Comparison of ENCODE assay signal across 26 cellular contexts in the genomic region with DNA sequence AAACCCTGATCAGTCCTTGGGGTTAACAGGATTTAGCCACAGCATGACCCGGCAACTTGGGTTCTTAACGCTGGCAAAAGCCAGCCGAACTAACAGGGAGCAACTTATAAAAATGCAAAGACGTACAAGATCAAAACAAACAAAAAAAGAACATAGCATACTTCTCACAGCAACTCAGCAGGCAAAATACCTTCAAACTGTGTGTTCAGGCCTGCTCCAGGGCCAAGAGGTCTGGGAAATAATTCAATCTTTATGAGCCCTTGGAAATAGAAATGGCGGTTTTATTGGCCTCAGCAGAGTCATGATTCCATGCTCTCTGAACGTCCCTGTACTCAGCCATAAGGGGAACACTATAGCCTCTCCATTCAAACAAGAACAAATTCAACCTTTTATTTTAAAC.
DNase-seq lines count a peak whose midpoint lies in the region; ATAC-seq and TF ChIP-seq lines count a peak whose summit lies in the region.
"Had no signal": no experiment of that assay in that cellular context is flagged by ENCODE, and none has a peak within 500 bp of the region (broad histone marks: within the 10 kb centered on the region; RNA-seq: fewer than 3 reads in every experiment).

No MANE protein-coding gene starts in this region.

- no peak overlapping the region for H3K18ac ChIP-seq in mesenchymal stem cell (ENCODE audit: low read depth in 1 of 2, low read length in 2 of 2)

- H3K9ac ChIP-seq in mesenchymal stem cell (ENCODE audit: low read length): no peak overlapping the region

- DNase-seq in cardiac muscle cell (ENCODE audit: low read depth in 1 of 2, low spot score in 1 of 2): no peak
- no peak for DNase-seq in right atrium auricular region (ENCODE audit: low spot score)
- peak; percentile 74 for DNase-seq in choroid plexus epithelial cell (ENCODE audit: low read depth)
- DNase-seq in mesenchymal stem cell: peak; percentile 39
- no peak for DNase-seq in uterus
- no peak for DNase-seq in gastrocnemius medialis
- no peak for DNase-seq in COLO668 (lab: John Stamatoyannopoulos, UW; ENCODE audit: unreplicated experiment)
- DNase-seq: activated CD4-positive, CD25-positive, alpha-beta regulatory T cell treated with anti-CD3 and anti-CD28 coated beads, Interleukin-2, amount 50 U/mL, for 72 hours; activated CD8-positive, alpha-beta memory T cell treated with anti-CD3 and anti-CD28 coated beads for 24 hours; activated naive CD4-positive, alpha-beta T cell treated with anti-CD3 and anti-CD28 coated beads for 36 hours; activated T-cell treated with anti-CD3 and anti-CD28 coated beads, Interleukin-2, amount 50 U/mL, for 72 hours; amniotic stem cell; caudate nucleus; GOT3; heart left ventricle; left ventricle myocardium inferior; MG63; NCI-H1436 treated with DMSO at 0.1 percent for 48 hours; NCI-H2171; NCI-H526; nucleus accumbens; retina; stimulated activated CD4-positive, alpha-beta T cell treated with anti-CD3 and anti-CD28 coated beads, Interleukin-15, amount 100 ng/mL, for 24 hours; stimulated activated CD8-positive, alpha-beta memory T cell treated with anti-CD3 and anti-CD28 coated beads, Interleukin-4, amount 100 ng/mL, for 48 hours; T1000 had no signal

- H3K4me2 ChIP-seq in mesenchymal stem cell (ENCODE audit: low read length, poor library complexity, severe bottlenecking): no peak overlapping the region

- TF ChIP-seq CTCF in cardiac muscle cell (IDR thresholded peaks at IDR 0.05; ENCODE audit: low read depth, low read length) (no peak), right atrium auricular region (IDR thresholded peaks at IDR 0.05) (no peak), choroid plexus epithelial cell (conservative IDR thresholded peaks at IDR 0.05; ENCODE audit: low read depth, low read length) (no peak), uterus (IDR thresholded peaks at IDR 0.05) (no peak), gastrocnemius medialis (IDR thresholded peaks at IDR 0.05 in 4 of 5, conservative IDR thresholded peaks at IDR 0.05 in 1 of 5) (no peak)

- no peak overlapping the region for H4K91ac ChIP-seq in mesenchymal stem cell (ENCODE audit: low read length)

- no peak overlapping the region for H2BK12ac ChIP-seq in mesenchymal stem cell (ENCODE audit: low read length in 2 of 2)

- peak overlapping the region; percentile 36 for H3K27ac ChIP-seq in cardiac muscle cell
- no peak overlapping the region for H3K27ac ChIP-seq in right atrium auricular region
- H3K27ac ChIP-seq in mesenchymal stem cell (ENCODE audit: low read length, poor library complexity, severe bottlenecking): no peak overlapping the region
- H3K27ac ChIP-seq in uterus: peak overlapping the region; percentile 15 to 33
- no peak overlapping the region for H3K27ac ChIP-seq in gastrocnemius medialis
- H3K27ac ChIP-seq: heart left ventricle, left ventricle myocardium inferior had no signal

- intact Hi-C loops in uterus (cut with DNase I; ENCODE audit: low total_unique reads) (no loop called here), gastrocnemius medialis (cut with DNase I; ENCODE audit: low total_unique reads) (no loop called here)

- H2BK5ac ChIP-seq in mesenchymal stem cell (ENCODE audit: low read depth, low read length, poor library complexity, severe bottlenecking): no peak overlapping the region

- H2BK120ac ChIP-seq in mesenchymal stem cell (ENCODE audit: low read depth, low read length): no peak overlapping the region

- H3K79me1 ChIP-seq in mesenchymal stem cell (replicated peaks; ENCODE audit: low read length, poor library complexity, severe bottlenecking): peaks cover 8% of the 10 kb centered on the region

- H4K8ac ChIP-seq in mesenchymal stem cell (ENCODE audit: low read length): no peak overlapping the region

- H3K36me3 ChIP-seq in cardiac muscle cell (peaks cover 12% of the 10 kb centered on the region), right atrium auricular region (peaks cover 8% of the 10 kb centered on the region), mesenchymal stem cell (ENCODE audit: control insufficient read depth in 1 of 2, insufficient read depth in 2 of 2, low read depth in 1 of 2, low read length in 2 of 2) (peaks cover 4 to 85% of the 10 kb centered on the region in 2 experiments), uterus (no peaks in the 10 kb centered on the region), gastrocnemius medialis (peaks cover 0 to 31% of the 10 kb centered on the region in 2 donors)

- peaks cover 7% of the 10 kb centered on the region for H3K4me1 ChIP-seq in cardiac muscle cell (ENCODE audit: low read depth)
- no peaks in the 10 kb centered on the region for H3K4me1 ChIP-seq in right atrium auricular region
- H3K4me1 ChIP-seq in mesenchymal stem cell (ENCODE audit: control insufficient read depth, insufficient read depth, low read depth, low read length): no peaks in the 10 kb centered on the region
- peaks cover 0 to 4% of the 10 kb centered on the region in 2 donors for H3K4me1 ChIP-seq in uterus
- H3K4me1 ChIP-seq in gastrocnemius medialis: no peaks in the 10 kb centered on the region
- H3K4me1 ChIP-seq: left ventricle myocardium inferior had no signal

- 34% methylated on average over 6 of the region's 6 CpGs for WGBS in mesenchymal stem cell

- H2AFZ ChIP-seq in mesenchymal stem cell (ENCODE audit: low read depth, low read length): no peak overlapping the region

- in situ Hi-C loops in gastrocnemius medialis (cut with MboI; ENCODE audit: low sequenced_read_pairs in 4 of 4): no loop called here

- H2AK5ac ChIP-seq in mesenchymal stem cell (ENCODE audit: low read length, severe bottlenecking): no peak overlapping the region

- no peak overlapping the region for H3K4ac ChIP-seq in mesenchymal stem cell (ENCODE audit: low read depth in 1 of 2, low read length in 2 of 2)

- H2BK15ac ChIP-seq in mesenchymal stem cell (ENCODE audit: low read depth, poor library complexity, severe bottlenecking): no peak overlapping the region

- H3K14ac ChIP-seq in mesenchymal stem cell (ENCODE audit: low read length in 2 of 2): no peak overlapping the region

- H3K27me3 ChIP-seq in cardiac muscle cell (no peaks in the 10 kb centered on the region), right atrium auricular region (no peaks in the 10 kb centered on the region), mesenchymal stem cell (ENCODE audit: control insufficient read depth in 1 of 2, insufficient read depth in 1 of 2, low read length in 2 of 2) (no peaks in the 10 kb centered on the region), uterus (no peaks in the 10 kb centered on the region), gastrocnemius medialis (no peaks in the 10 kb centered on the region)
- H3K27me3 ChIP-seq: heart left ventricle, MG63 had no signal

- no peaks in the 10 kb centered on the region for H3K9me3 ChIP-seq in cardiac muscle cell (ENCODE audit: low read depth)
- no peaks in the 10 kb centered on the region for H3K9me3 ChIP-seq in right atrium auricular region
- no peaks in the 10 kb centered on the region for H3K9me3 ChIP-seq in mesenchymal stem cell (ENCODE audit: control insufficient read depth, low read length)
- H3K9me3 ChIP-seq in uterus: no peaks in the 10 kb centered on the region
- H3K9me3 ChIP-seq in gastrocnemius medialis: no peaks in the 10 kb centered on the region
- H3K9me3 ChIP-seq: heart left ventricle, left ventricle myocardium inferior, MG63 had no signal

- no peak overlapping the region for H3K4me3 ChIP-seq in cardiac muscle cell
- no peak overlapping the region for H3K4me3 ChIP-seq in right atrium auricular region
- H3K4me3 ChIP-seq in choroid plexus epithelial cell (ENCODE audit: low read depth, low read length): no peak overlapping the region
- no peak overlapping the region for H3K4me3 ChIP-seq in mesenchymal stem cell (ENCODE audit: insufficient read depth in 1 of 2, low read depth in 1 of 2, low read length in 2 of 2)
- H3K4me3 ChIP-seq in uterus: no peak overlapping the region
- H3K4me3 ChIP-seq in gastrocnemius medialis: no peak overlapping the region
- H3K4me3 ChIP-seq: heart left ventricle, left ventricle myocardium inferior, MG63 had no signal

- H3K23ac ChIP-seq in mesenchymal stem cell (ENCODE audit: low read length in 2 of 2): no peak overlapping the region

- ATAC-seq in gastrocnemius medialis (no peak), GM18520 (IDR thresholded peaks at IDR 0.05; ENCODE audit: unreplicated experiment) (no peak)
- ATAC-seq: activated T-cell treated with anti-CD3 and anti-CD28 coated beads, Interleukin-2, amount 50 U/mL, for 72 hours; heart left ventricle had no signal

- TF ChIP-seq POLR2A in uterus (IDR thresholded peaks at IDR 0.05): no peak
- TF ChIP-seq POLR2A in gastrocnemius medialis (IDR thresholded peaks at IDR 0.05): no peak

Comparison
In these comparisons a context has a peak if more than half of its experiments do, and no peak if none do; other contexts are left out.
1. H3K27ac ChIP-seq: peak in cardiac muscle cell (single experiment) and uterus (2 of 2); none in right atrium auricular region (0 of 2), mesenchymal stem cell (single experiment) and gastrocnemius medialis (0 of 4).
2. DNase-seq: peak in choroid plexus epithelial cell (single experiment) and mesenchymal stem cell (single experiment); none in cardiac muscle cell (0 of 2), right atrium auricular region (single experiment), uterus (0 of 2), gastrocnemius medialis (0 of 2) and COLO668 (single experiment).